17 cellular contexts compared by ENCODE assay signal in genomic region chr16:80606221-80606766, GRCh38.
"Had no signal": no experiment of that assay in that cellular context is flagged by ENCODE, and none has a peak within 500 bp of the region (broad histone marks: within the 10 kb centered on the region; RNA-seq: fewer than 3 reads in every experiment).

No MANE protein-coding gene starts in this region.

- H2AFZ ChIP-seq: hepatocyte had no signal

- H3K4me2 ChIP-seq: hepatocyte, SK-N-SH had no signal

- H3K79me2 ChIP-seq: hepatocyte had no signal

- H3K36me3 Mint-ChIP-seq: natural killer cell had no signal

- H3K27ac ChIP-seq: colonic mucosa, esophagus squamous epithelium, hepatocyte, left lung, tibial nerve, vagina had no signal

- H3K27me3 Mint-ChIP-seq: stimulated activated naive B cell treated with anti-CD40 and anti-IgM and Interleukin-4, amounts not matched to agents 10 μg/mL and 1 μg/mL and 100 μg/mL, for 72 hours; T-helper 17 cell had no signal

- ATAC-seq: left lung; natural killer cell; stimulated activated naive B cell treated with anti-CD40 and anti-IgM and Interleukin-4, amounts not matched to agents 10 μg/mL and 1 μg/mL and 100 μg/mL, for 72 hours; T-helper 17 cell had no signal

- H3K9me3 Mint-ChIP-seq: natural killer cell had no signal

- H3K27me3 ChIP-seq: colonic mucosa, esophagus squamous epithelium, hepatocyte, left lung, tibial nerve, vagina had no signal

- H3K4me1 ChIP-seq: colonic mucosa, esophagus squamous epithelium, left lung, tibial nerve, vagina had no signal

- H3K4me3 ChIP-seq: colonic mucosa, esophagus squamous epithelium, hepatocyte, left lung, tibial nerve, vagina had no signal

- DNase-seq: activated CD4-positive, alpha-beta T cell treated with anti-CD3 and anti-CD28 coated beads for 4 hours; activated T-cell treated with anti-CD3 and anti-CD28 coated beads, Interleukin-2, amount 50 U/mL, for 48 hours; amniotic stem cell; caudate nucleus; esophagus squamous epithelium; left lung; natural killer cell; posterior cingulate gyrus; retina; SK-N-SH; stimulated activated naive B cell treated with anti-CD40 and anti-IgM and Interleukin-4, amounts not matched to agents 10 μg/mL and 1 μg/mL and 100 μg/mL, for 72 hours; substantia nigra; T-helper 17 cell had no signal

- H3K9me3 ChIP-seq: colonic mucosa, esophagus squamous epithelium, left lung, SK-N-SH, tibial nerve, vagina had no signal

- H3K9me2 ChIP-seq: SK-N-SH had no signal

- H3K36me3 ChIP-seq: colonic mucosa, vagina had no signal

- H3K4me3 Mint-ChIP-seq: natural killer cell; stimulated activated naive B cell treated with anti-CD40 and anti-IgM and Interleukin-4, amounts not matched to agents 10 μg/mL and 1 μg/mL and 100 μg/mL, for 72 hours; T-helper 17 cell had no signal

- H3K27ac Mint-ChIP-seq: natural killer cell; stimulated activated naive B cell treated with anti-CD40 and anti-IgM and Interleukin-4, amounts not matched to agents 10 μg/mL and 1 μg/mL and 100 μg/mL, for 72 hours; T-helper 17 cell had no signal
